Comparison of ENCODE assay signal across 24 cellular contexts in genomic region chr9:90538566-90538965, GRCh38.
"Had no signal": no experiment of that assay in that cellular context is flagged by ENCODE, and none has a peak within 500 bp of the region (broad histone marks: within the 10 kb centered on the region; RNA-seq: fewer than 3 reads in every experiment).

No MANE protein-coding gene starts in this region.

- H3K27ac Mint-ChIP-seq: dendritic cell treated with granulocyte-macrophage colony-stimulating factor and Interleukin-4, amounts not matched to agents 40 ng/mL and 50 ng/mL, for 4 days; effector memory CD8-positive, alpha-beta T cell; endodermal cell had no signal

- H3K4me3 ChIP-seq: colonic mucosa, coronary artery, dorsolateral prefrontal cortex, esophagus muscularis mucosa, esophagus squamous epithelium, gastrocnemius medialis, gastroesophageal sphincter, heart left ventricle, heart right ventricle had no signal

- H3K4me3 Mint-ChIP-seq: dendritic cell treated with granulocyte-macrophage colony-stimulating factor and Interleukin-4, amounts not matched to agents 40 ng/mL and 50 ng/mL, for 4 days; effector memory CD8-positive, alpha-beta T cell; endodermal cell had no signal

- H3K4me1 ChIP-seq: colonic mucosa, esophagus muscularis mucosa, esophagus squamous epithelium, foreskin keratinocyte, gastrocnemius medialis, gastroesophageal sphincter, heart left ventricle, heart right ventricle had no signal

- H3K27me3 ChIP-seq: colonic mucosa, dorsolateral prefrontal cortex, esophagus muscularis mucosa, esophagus squamous epithelium, gastrocnemius medialis, gastroesophageal sphincter had no signal

- DNase-seq: colonic mucosa; cortex of kidney; dermis blood vessel endothelial cell; effector CD4-positive, alpha-beta T cell; effector CD8-positive, alpha-beta T cell; effector memory CD4-positive, alpha-beta T cell; effector memory CD8-positive, alpha-beta T cell; endodermal cell; erythroblast; esophagus squamous epithelium; foreskin fibroblast; foreskin keratinocyte; gastrocnemius medialis; glutamatergic neuron; head of caudate nucleus; heart left ventricle; heart right ventricle had no signal

- H3K36me3 ChIP-seq: colonic mucosa, esophagus muscularis mucosa, esophagus squamous epithelium, gastrocnemius medialis, gastroesophageal sphincter, heart left ventricle, heart right ventricle had no signal

- H3K27ac ChIP-seq: colonic mucosa, coronary artery, epithelial cell of prostate, esophagus muscularis mucosa, esophagus squamous epithelium, foreskin keratinocyte, gastrocnemius medialis, gastroesophageal sphincter, heart left ventricle, heart right ventricle had no signal

- H3K9me3 Mint-ChIP-seq: dendritic cell treated with granulocyte-macrophage colony-stimulating factor and Interleukin-4, amounts not matched to agents 40 ng/mL and 50 ng/mL, for 4 days; effector memory CD8-positive, alpha-beta T cell; endodermal cell had no signal

- ATAC-seq: effector memory CD8-positive, alpha-beta T cell; esophagus mucosa; foreskin keratinocyte; gastrocnemius medialis; gastroesophageal sphincter; heart left ventricle; heart right ventricle had no signal
